1 cellular context compared by ENCODE assay signal in genomic region chr20:25287631-25288290, GRCh38.
TF ChIP-seq lines count a peak whose summit lies in the region.

No MANE protein-coding gene starts in this region.

TF ChIP-seq in HepG2, 621 proteins besides CTCF, POLR2A, EP300 and RAD21:
- TF ChIP-seq ZSCAN25 (CRISPR knock-in tag; IDR thresholded peaks at IDR 0.05), result no peak
- no peak for TF ChIP-seq ZNF83 (CRISPR knock-in tag; IDR thresholded peaks at IDR 0.05; ENCODE audit: borderline replicate concordance)
- TF ChIP-seq MXI1 (IDR thresholded peaks at IDR 0.05; ENCODE audit: borderline replicate concordance, low read depth, low read length), result no peak
- TF ChIP-seq SNAPC5 (CRISPR knock-in tag; IDR thresholded peaks at IDR 0.05; ENCODE audit: borderline replicate concordance), result no peak
- no peak for TF ChIP-seq ZSCAN9 (CRISPR knock-in tag; IDR thresholded peaks at IDR 0.05; ENCODE audit: borderline replicate concordance)
- no peak for TF ChIP-seq HNF1A (IDR thresholded peaks at IDR 0.05; ENCODE audit: low read depth)
- no peak for TF ChIP-seq HNF1A (CRISPR knock-in tag; IDR thresholded peaks at IDR 0.05; ENCODE audit: borderline replicate concordance)
- no peak for TF ChIP-seq ATF5 (CRISPR knock-in tag; IDR thresholded peaks at IDR 0.05; ENCODE audit: low read depth)
- TF ChIP-seq ZNF230 (CRISPR knock-in tag; IDR thresholded peaks at IDR 0.05), result no peak
- no peak for TF ChIP-seq ZNF703 (CRISPR knock-in tag; IDR thresholded peaks at IDR 0.05; ENCODE audit: borderline replicate concordance)
- TF ChIP-seq CEBPG (CRISPR knock-in tag; IDR thresholded peaks at IDR 0.05), result no peak
- TF ChIP-seq CBX5 (CRISPR knock-in tag; IDR thresholded peaks at IDR 0.05; ENCODE audit: borderline replicate concordance), result no peak
- no peak for TF ChIP-seq ZNF597 (CRISPR knock-in tag; IDR thresholded peaks at IDR 0.05)
- no peak for TF ChIP-seq ZNF317 (CRISPR knock-in tag; IDR thresholded peaks at IDR 0.05)
- no peak for TF ChIP-seq ZKSCAN8 (CRISPR knock-in tag; IDR thresholded peaks at IDR 0.05; ENCODE audit: borderline replicate concordance)
